Comparison of ENCODE assay signal across 1 cellular context in genomic region chr7:77797734-77798393, GRCh38.
TF ChIP-seq lines count a peak whose summit lies in the region.

No MANE protein-coding gene starts in this region.

TF ChIP-seq in HepG2, 621 proteins besides CTCF, POLR2A, EP300 and RAD21 (continued from another document and continues in another):
- TF ChIP-seq ZNF142 (CRISPR knock-in tag; IDR thresholded peaks at IDR 0.05) (no peak; the same call in 1 of the 2 replicates), LCORL (IDR thresholded peaks at IDR 0.05) (no peak), LCORL (CRISPR knock-in tag; IDR thresholded peaks at IDR 0.05) (no peak; the same call in 1 of the 2 replicates), KIAA2018 (CRISPR knock-in tag; IDR thresholded peaks at IDR 0.05; ENCODE audit: borderline replicate concordance) (no peak), ZNF235 (CRISPR knock-in tag; IDR thresholded peaks at IDR 0.05; ENCODE audit: borderline replicate concordance) (no peak), ZBTB43 (CRISPR knock-in tag; conservative IDR thresholded peaks at IDR 0.05) (no peak), XBP1 (CRISPR knock-in tag; IDR thresholded peaks at IDR 0.05) (no peak), SKI (IDR thresholded peaks at IDR 0.05; ENCODE audit: partially characterized antibody) (no peak), SMARCE1 (IDR thresholded peaks at IDR 0.05; ENCODE audit: borderline replicate concordance) (no peak), PRDM10 (CRISPR knock-in tag; IDR thresholded peaks at IDR 0.05; ENCODE audit: low read depth) (no peak; the same call in 1 of the 2 replicates), FOSL1 (CRISPR knock-in tag; IDR thresholded peaks at IDR 0.05; ENCODE audit: borderline replicate concordance) (no peak), ZNF441 (CRISPR knock-in tag; IDR thresholded peaks at IDR 0.05; ENCODE audit: borderline replicate concordance) (no peak), HMG20B (CRISPR knock-in tag; conservative IDR thresholded peaks at IDR 0.05) (no peak), REST (IDR thresholded peaks at IDR 0.05; ENCODE audit: borderline replicate concordance in 1 of 2, low read depth in 1 of 2, low read length in 2 of 2) (no peak), ZBTB4 (CRISPR knock-in tag; IDR thresholded peaks at IDR 0.05; ENCODE audit: borderline replicate concordance) (no peak), IKZF1 (IDR thresholded peaks at IDR 0.05) (no peak), MBD4 (IDR thresholded peaks at IDR 0.05; ENCODE audit: borderline replicate concordance, low read length) (no peak), MLX (CRISPR knock-in tag; IDR thresholded peaks at IDR 0.05) (no peak; the same call in 1 of the 2 replicates), ZNF720 (CRISPR knock-in tag; IDR thresholded peaks at IDR 0.05) (peak; percentile 73; the same call in 1 of the 2 replicates), RCOR2 (CRISPR knock-in tag; IDR thresholded peaks at IDR 0.05) (no peak)
